Comparison of ENCODE assay signal across 22 cellular contexts in genomic region chr10:124593431-124593985, GRCh38.
"Had no signal": no experiment of that assay in that cellular context is flagged by ENCODE, and none has a peak within 500 bp of the region (broad histone marks: within the 10 kb centered on the region; RNA-seq: fewer than 3 reads in every experiment).

No MANE protein-coding gene starts in this region.

- H3K36me3 ChIP-seq: ascending aorta, brain microvascular endothelial cell, stomach, suprapubic skin, transverse colon, WERI-Rb-1 had no signal

- H3K27me3 Mint-ChIP-seq: activated CD4-positive, alpha-beta T cell treated with anti-CD3 and anti-CD28 coated beads, Interleukin-2, amount 10 ng/mL, durations not matched to agents 7 days and 5 days; activated CD8-positive, alpha-beta memory T cell treated with anti-CD3 and anti-CD28 coated beads, Interleukin-2, amount 10 ng/mL, durations not matched to agents 7 days and 5 days; activated CD8-positive, alpha-beta T cell treated with anti-CD3 and anti-CD28 coated beads for 36 hours; naive thymus-derived CD8-positive, alpha-beta T cell; T-cell had no signal

- DNase-seq: activated CD4-positive, alpha-beta T cell treated with anti-CD3 and anti-CD28 coated beads, Interleukin-2, amount 10 ng/mL, durations not matched to agents 7 days and 5 days; activated CD4-positive, CD25-positive, alpha-beta regulatory T cell treated with anti-CD3 and anti-CD28 coated beads, Interleukin-2, amount 50 U/mL, for 72 hours; activated CD8-positive, alpha-beta memory T cell treated with anti-CD3 and anti-CD28 coated beads, Interleukin-2, amount 10 ng/mL, durations not matched to agents 7 days and 5 days; activated CD8-positive, alpha-beta T cell treated with anti-CD3 and anti-CD28 coated beads for 36 hours; activated gamma-delta T cell treated with Interleukin-2 at 50 U/mL for 16 hours; activated T-cell treated with anti-CD3 and anti-CD28 coated beads for 4 hours; brain microvascular endothelial cell; central memory CD4-positive, alpha-beta T cell; effector memory CD4-positive, alpha-beta T cell; foreskin melanocyte; stimulated activated CD4-positive, alpha-beta T cell treated with anti-CD3 and anti-CD28 coated beads, Interleukin-1b, Interleukin-23, amount 100 ng/mL, for 48 hours; stomach; T-cell; transverse colon; WERI-Rb-1 had no signal

- H3K4me3 ChIP-seq: ascending aorta, lung, stomach, suprapubic skin, transverse colon had no signal

- ATAC-seq: activated CD8-positive, alpha-beta memory T cell treated with anti-CD3 and anti-CD28 coated beads, Interleukin-2, amount 10 ng/mL, durations not matched to agents 7 days and 5 days; activated CD8-positive, alpha-beta T cell treated with anti-CD3 and anti-CD28 coated beads for 36 hours; activated naive CD4-positive, alpha-beta T cell treated with anti-CD3 and anti-CD28 coated beads, Interleukin-2, amount 50 U/mL, for 72 hours; esophagus mucosa; naive thymus-derived CD8-positive, alpha-beta T cell; T-cell had no signal

- H3K27ac Mint-ChIP-seq: activated CD4-positive, alpha-beta T cell treated with anti-CD3 and anti-CD28 coated beads, Interleukin-2, amount 10 ng/mL, durations not matched to agents 7 days and 5 days; activated CD8-positive, alpha-beta memory T cell treated with anti-CD3 and anti-CD28 coated beads, Interleukin-2, amount 10 ng/mL, durations not matched to agents 7 days and 5 days; activated CD8-positive, alpha-beta T cell treated with anti-CD3 and anti-CD28 coated beads for 36 hours; activated naive CD4-positive, alpha-beta T cell treated with anti-CD3 and anti-CD28 coated beads, Interleukin-2, amount 50 U/mL, for 72 hours; activated T-helper 1 cell treated with anti-CD3 and anti-CD28 coated beads, Interleukin-12 subunit alpha, Interleukin-12 subunit beta, Interleukin-2, Interleukin-4 antibody, amounts not matched to agents 30 ng/mL and 10 ng/mL and 1 ng/mL, durations not matched to agents 14 hours and 24 hours and 36 hours; naive thymus-derived CD8-positive, alpha-beta T cell; T-cell had no signal

- H3K27ac ChIP-seq: ascending aorta, brain microvascular endothelial cell, stomach, suprapubic skin, transverse colon, WERI-Rb-1 had no signal

- H3K9me3 Mint-ChIP-seq: activated CD4-positive, alpha-beta T cell treated with anti-CD3 and anti-CD28 coated beads, Interleukin-2, amount 10 ng/mL, durations not matched to agents 7 days and 5 days; activated T-helper 1 cell treated with anti-CD3 and anti-CD28 coated beads, Interleukin-12 subunit alpha, Interleukin-12 subunit beta, Interleukin-2, Interleukin-4 antibody, amounts not matched to agents 30 ng/mL and 10 ng/mL and 1 ng/mL, durations not matched to agents 14 hours and 24 hours and 36 hours had no signal

- H3K4me3 Mint-ChIP-seq: activated CD4-positive, alpha-beta T cell treated with anti-CD3 and anti-CD28 coated beads, Interleukin-2, amount 10 ng/mL, durations not matched to agents 7 days and 5 days; activated CD8-positive, alpha-beta memory T cell treated with anti-CD3 and anti-CD28 coated beads, Interleukin-2, amount 10 ng/mL, durations not matched to agents 7 days and 5 days; activated CD8-positive, alpha-beta T cell treated with anti-CD3 and anti-CD28 coated beads for 36 hours; activated T-helper 1 cell treated with anti-CD3 and anti-CD28 coated beads, Interleukin-12 subunit alpha, Interleukin-12 subunit beta, Interleukin-2, Interleukin-4 antibody, amounts not matched to agents 30 ng/mL and 10 ng/mL and 1 ng/mL, durations not matched to agents 14 hours and 24 hours and 36 hours; naive thymus-derived CD8-positive, alpha-beta T cell; T-cell had no signal

- H3K9me3 ChIP-seq: ascending aorta, transverse colon had no signal

- H3K36me3 Mint-ChIP-seq: activated CD8-positive, alpha-beta memory T cell treated with anti-CD3 and anti-CD28 coated beads, Interleukin-2, amount 10 ng/mL, durations not matched to agents 7 days and 5 days had no signal

- H3K4me1 Mint-ChIP-seq: activated CD8-positive, alpha-beta memory T cell treated with anti-CD3 and anti-CD28 coated beads, Interleukin-2, amount 10 ng/mL, durations not matched to agents 7 days and 5 days had no signal

- H3K27me3 ChIP-seq: ascending aorta, stomach, suprapubic skin, transverse colon had no signal
